2 cellular contexts compared by ENCODE assay signal in the genomic region with DNA sequence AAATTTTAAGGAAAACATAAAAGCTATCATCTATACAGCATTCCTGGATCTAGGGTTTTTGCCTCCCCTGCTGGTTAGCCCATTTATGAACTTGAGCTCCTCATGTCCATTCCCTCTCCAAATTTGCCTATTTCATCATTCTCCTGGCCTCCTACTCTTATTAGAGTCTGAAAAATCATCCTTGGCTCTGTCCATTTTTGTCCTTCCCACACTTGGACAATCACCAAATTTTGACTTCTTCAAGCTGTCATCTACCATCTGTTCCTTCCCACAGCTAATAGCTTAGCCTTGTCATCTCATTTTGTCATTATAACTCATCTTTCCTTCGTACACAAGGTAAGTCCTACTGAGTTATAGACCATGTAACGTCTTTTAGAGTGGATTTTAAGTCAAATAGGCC.
TF ChIP-seq lines count a peak whose summit lies in the region.

No MANE protein-coding gene starts in this region.

TF ChIP-seq in SK-N-SH treated with all-trans-retinoic acid at 6 μM for 48 hours, 23 proteins besides CTCF, POLR2A, EP300 and RAD21 (continued from another document):
- TF ChIP-seq, protein P1, sequence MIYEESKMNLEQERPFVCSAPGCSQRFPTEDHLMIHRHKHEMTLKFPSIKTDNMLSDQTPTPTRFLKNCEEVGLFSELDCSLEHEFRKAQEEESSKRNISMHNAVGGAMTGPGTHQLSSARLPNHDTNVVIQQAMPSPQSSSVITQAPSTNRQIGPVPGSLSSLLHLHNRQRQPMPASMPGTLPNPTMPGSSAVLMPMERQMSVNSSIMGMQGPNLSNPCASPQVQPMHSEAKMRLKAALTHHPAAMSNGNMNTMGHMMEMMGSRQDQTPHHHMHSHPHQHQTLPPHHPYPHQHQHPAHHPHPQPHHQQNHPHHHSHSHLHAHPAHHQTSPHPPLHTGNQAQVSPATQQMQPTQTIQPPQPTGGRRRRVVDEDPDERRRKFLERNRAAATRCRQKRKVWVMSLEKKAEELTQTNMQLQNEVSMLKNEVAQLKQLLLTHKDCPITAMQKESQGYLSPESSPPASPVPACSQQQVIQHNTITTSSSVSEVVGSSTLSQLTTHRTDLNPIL (CRISPR knock-in tag; IDR thresholded peaks at IDR 0.05; ENCODE audit: low read depth) = no peak
- TF ChIP-seq, protein P2, sequence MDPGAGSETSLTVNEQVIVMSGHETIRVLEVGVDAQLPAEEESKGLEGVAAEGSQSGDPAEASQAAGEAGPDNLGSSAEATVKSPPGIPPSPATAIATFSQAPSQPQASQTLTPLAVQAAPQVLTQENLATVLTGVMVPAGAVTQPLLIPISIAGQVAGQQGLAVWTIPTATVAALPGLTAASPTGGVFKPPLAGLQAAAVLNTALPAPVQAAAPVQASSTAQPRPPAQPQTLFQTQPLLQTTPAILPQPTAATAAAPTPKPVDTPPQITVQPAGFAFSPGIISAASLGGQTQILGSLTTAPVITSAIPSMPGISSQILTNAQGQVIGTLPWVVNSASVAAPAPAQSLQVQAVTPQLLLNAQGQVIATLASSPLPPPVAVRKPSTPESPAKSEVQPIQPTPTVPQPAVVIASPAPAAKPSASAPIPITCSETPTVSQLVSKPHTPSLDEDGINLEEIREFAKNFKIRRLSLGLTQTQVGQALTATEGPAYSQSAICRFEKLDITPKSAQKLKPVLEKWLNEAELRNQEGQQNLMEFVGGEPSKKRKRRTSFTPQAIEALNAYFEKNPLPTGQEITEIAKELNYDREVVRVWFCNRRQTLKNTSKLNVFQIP (CRISPR knock-in tag; IDR thresholded peaks at IDR 0.05; ENCODE audit: borderline replicate concordance, low read depth) = no peak
- TF ChIP-seq, protein P3, sequence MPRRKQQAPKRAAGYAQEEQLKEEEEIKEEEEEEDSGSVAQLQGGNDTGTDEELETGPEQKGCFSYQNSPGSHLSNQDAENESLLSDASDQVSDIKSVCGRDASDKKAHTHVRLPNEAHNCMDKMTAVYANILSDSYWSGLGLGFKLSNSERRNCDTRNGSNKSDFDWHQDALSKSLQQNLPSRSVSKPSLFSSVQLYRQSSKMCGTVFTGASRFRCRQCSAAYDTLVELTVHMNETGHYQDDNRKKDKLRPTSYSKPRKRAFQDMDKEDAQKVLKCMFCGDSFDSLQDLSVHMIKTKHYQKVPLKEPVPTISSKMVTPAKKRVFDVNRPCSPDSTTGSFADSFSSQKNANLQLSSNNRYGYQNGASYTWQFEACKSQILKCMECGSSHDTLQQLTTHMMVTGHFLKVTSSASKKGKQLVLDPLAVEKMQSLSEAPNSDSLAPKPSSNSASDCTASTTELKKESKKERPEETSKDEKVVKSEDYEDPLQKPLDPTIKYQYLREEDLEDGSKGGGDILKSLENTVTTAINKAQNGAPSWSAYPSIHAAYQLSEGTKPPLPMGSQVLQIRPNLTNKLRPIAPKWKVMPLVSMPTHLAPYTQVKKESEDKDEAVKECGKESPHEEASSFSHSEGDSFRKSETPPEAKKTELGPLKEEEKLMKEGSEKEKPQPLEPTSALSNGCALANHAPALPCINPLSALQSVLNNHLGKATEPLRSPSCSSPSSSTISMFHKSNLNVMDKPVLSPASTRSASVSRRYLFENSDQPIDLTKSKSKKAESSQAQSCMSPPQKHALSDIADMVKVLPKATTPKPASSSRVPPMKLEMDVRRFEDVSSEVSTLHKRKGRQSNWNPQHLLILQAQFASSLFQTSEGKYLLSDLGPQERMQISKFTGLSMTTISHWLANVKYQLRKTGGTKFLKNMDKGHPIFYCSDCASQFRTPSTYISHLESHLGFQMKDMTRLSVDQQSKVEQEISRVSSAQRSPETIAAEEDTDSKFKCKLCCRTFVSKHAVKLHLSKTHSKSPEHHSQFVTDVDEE (CRISPR knock-in tag; IDR thresholded peaks at IDR 0.05) = no peak
- no peak for TF ChIP-seq ZNF565 (CRISPR knock-in tag; conservative IDR thresholded peaks at IDR 0.05; ENCODE audit: low read depth)
- no peak for TF ChIP-seq ZFP30 (CRISPR knock-in tag; IDR thresholded peaks at IDR 0.05)

TF ChIP-seq in HEK293T, 16 proteins besides CTCF, POLR2A, EP300 and RAD21 (continued from another document):
- TF ChIP-seq BHLHE40 (IDR thresholded peaks at IDR 0.05; ENCODE audit: borderline replicate concordance) (no peak), SUZ12 (IDR thresholded peaks at IDR 0.05) (no peak)
- TF ChIP-seq, protein P4, sequence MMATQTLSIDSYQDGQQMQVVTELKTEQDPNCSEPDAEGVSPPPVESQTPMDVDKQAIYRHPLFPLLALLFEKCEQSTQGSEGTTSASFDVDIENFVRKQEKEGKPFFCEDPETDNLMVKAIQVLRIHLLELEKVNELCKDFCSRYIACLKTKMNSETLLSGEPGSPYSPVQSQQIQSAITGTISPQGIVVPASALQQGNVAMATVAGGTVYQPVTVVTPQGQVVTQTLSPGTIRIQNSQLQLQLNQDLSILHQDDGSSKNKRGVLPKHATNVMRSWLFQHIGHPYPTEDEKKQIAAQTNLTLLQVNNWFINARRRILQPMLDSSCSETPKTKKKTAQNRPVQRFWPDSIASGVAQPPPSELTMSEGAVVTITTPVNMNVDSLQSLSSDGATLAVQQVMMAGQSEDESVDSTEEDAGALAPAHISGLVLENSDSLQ (IDR thresholded peaks at IDR 0.05) = no peak
